ENCODE assay signal across 13 cellular contexts in the genomic region with DNA sequence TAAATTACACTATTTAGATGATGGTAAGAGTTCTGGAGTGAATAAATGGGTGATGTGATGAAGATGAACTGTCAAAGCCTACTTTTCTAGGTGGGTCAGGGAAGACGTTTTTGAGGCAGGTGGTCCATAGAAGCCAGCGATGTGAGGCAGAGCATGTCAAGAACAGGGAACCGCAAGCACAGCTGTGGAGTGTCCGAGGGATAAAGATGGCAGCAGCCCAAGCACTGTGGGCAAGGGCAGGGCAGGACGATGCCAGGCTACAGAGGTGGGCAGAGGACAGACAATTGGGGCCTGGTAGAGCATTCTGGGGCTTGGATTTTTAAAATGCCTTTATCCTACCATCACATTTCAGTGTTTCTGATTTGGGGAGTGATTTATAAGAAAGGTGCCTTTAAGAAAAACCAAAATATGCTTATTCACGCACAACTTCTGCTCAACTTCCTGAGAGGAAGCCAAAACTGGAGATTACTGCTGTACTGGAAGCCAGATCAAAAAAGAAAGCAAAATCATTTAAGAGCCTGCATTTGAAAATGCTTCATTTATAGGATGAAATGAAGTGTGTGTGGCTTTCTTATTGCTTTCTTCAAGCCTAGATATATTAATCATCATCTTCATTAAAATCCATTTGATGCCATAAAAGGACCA.
DNase-seq lines count a peak whose midpoint lies in the region; ATAC-seq and TF ChIP-seq lines count a peak whose summit lies in the region.
"Had no signal": no experiment of that assay in that cellular context is flagged by ENCODE, and none has a peak within 500 bp of the region (broad histone marks: within the 10 kb centered on the region; RNA-seq: fewer than 3 reads in every experiment).

No MANE protein-coding gene starts in this region.

- no peaks in the 10 kb centered on the region for H3K36me3 Mint-ChIP-seq in stimulated activated naive CD8-positive, alpha-beta T cell treated with anti-CD3 and anti-CD28 coated beads, Interleukin-15, Interleukin-2, amounts not matched to agents 100 ng/mL and 50 ng/mL, for 24 hours (ENCODE audit: low read depth)

- peak overlapping the region; percentile 1 for H3K4me3 Mint-ChIP-seq in stimulated activated naive CD8-positive, alpha-beta T cell treated with anti-CD3 and anti-CD28 coated beads, Interleukin-15, Interleukin-2, amounts not matched to agents 100 ng/mL and 50 ng/mL, for 24 hours

- no peaks in the 10 kb centered on the region for H3K4me1 ChIP-seq in upper lobe of right lung
- H3K4me1 ChIP-seq: foreskin keratinocyte had no signal

- peaks cover 8% of the 10 kb centered on the region for H3K27me3 Mint-ChIP-seq in stimulated activated naive CD8-positive, alpha-beta T cell treated with anti-CD3 and anti-CD28 coated beads, Interleukin-15, Interleukin-2, amounts not matched to agents 100 ng/mL and 50 ng/mL, for 24 hours

- intact Hi-C loops in upper lobe of right lung (cut with DNase I): no loop called here

- TF ChIP-seq CTCF in fibroblast of pulmonary artery (IDR thresholded peaks at IDR 0.05; ENCODE audit: low read length, missing control alignments) (no peak), upper lobe of right lung (IDR thresholded peaks at IDR 0.05) (no peak)

- no peak overlapping the region for H3K27ac ChIP-seq in SK-N-MC
- H3K27ac ChIP-seq in upper lobe of right lung: no peak overlapping the region
- H3K27ac ChIP-seq: C4-2B, cardiac muscle cell, foreskin keratinocyte had no signal

- no peaks in the 10 kb centered on the region for H3K27me3 ChIP-seq in upper lobe of right lung
- H3K27me3 ChIP-seq: cardiac muscle cell, foreskin keratinocyte had no signal

- H3K4me3 ChIP-seq in SK-N-MC: peak overlapping the region; percentile 29; the same call in 1 of the 2 replicates
- peak overlapping the region; percentile 32 for H3K4me3 ChIP-seq in fibroblast of pulmonary artery (replicated peaks; ENCODE audit: low read depth, low read length)
- H3K4me3 ChIP-seq in upper lobe of right lung: peak overlapping the region; percentile 29
- H3K4me3 ChIP-seq: cardiac muscle cell, K562 had no signal

- DNase-seq in stimulated activated naive CD8-positive, alpha-beta T cell treated with anti-CD3 and anti-CD28 coated beads, Interleukin-15, Interleukin-2, amounts not matched to agents 100 U/mL and 50 U/mL, for 24 hours: no peak
- DNase-seq in SK-N-MC (ENCODE audit: low read depth, low spot score) (no peak), fibroblast of pulmonary artery (ENCODE audit: low read depth) (peak; percentile 48), upper lobe of right lung (no peak), D341Med (ENCODE audit: low spot score) (no peak)
- DNase-seq in activated effector memory CD4-positive, alpha-beta T cell treated with Interleukin-2 at 50 U/mL for 16 hours: no peak
- DNase-seq: kidney glomerular epithelial cell had no signal

- ATAC-seq in stimulated activated naive CD8-positive, alpha-beta T cell treated with anti-CD3 and anti-CD28 coated beads, Interleukin-15, Interleukin-2, amounts not matched to agents 100 U/mL and 50 U/mL, for 24 hours: no peak
- ATAC-seq in upper lobe of right lung (no peak), GM21367 (IDR thresholded peaks at IDR 0.05; ENCODE audit: unreplicated experiment) (no peak)
- ATAC-seq: foreskin keratinocyte, K562 had no signal

- H3K9me3 ChIP-seq in SK-N-MC (ENCODE audit: low read depth, low read length) (no peaks in the 10 kb centered on the region), upper lobe of right lung (no peaks in the 10 kb centered on the region)

- peaks cover 4% of the 10 kb centered on the region for H3K4me1 Mint-ChIP-seq in stimulated activated naive CD8-positive, alpha-beta T cell treated with anti-CD3 and anti-CD28 coated beads, Interleukin-15, Interleukin-2, amounts not matched to agents 100 ng/mL and 50 ng/mL, for 24 hours (ENCODE audit: low read depth)

- no peak overlapping the region for H3K27ac Mint-ChIP-seq in stimulated activated naive CD8-positive, alpha-beta T cell treated with anti-CD3 and anti-CD28 coated beads, Interleukin-15, Interleukin-2, amounts not matched to agents 100 ng/mL and 50 ng/mL, for 24 hours

- no peak overlapping the region for H3K9ac ChIP-seq in SK-N-MC (ENCODE audit: insufficient read length)

- H3K36me3 ChIP-seq in SK-N-MC (ENCODE audit: insufficient read depth, low read length): no peaks in the 10 kb centered on the region
- H3K36me3 ChIP-seq in upper lobe of right lung: no peaks in the 10 kb centered on the region
- H3K36me3 ChIP-seq: cardiac muscle cell had no signal

- no peaks in the 10 kb centered on the region for H3K9me3 Mint-ChIP-seq in stimulated activated naive CD8-positive, alpha-beta T cell treated with anti-CD3 and anti-CD28 coated beads, Interleukin-15, Interleukin-2, amounts not matched to agents 100 ng/mL and 50 ng/mL, for 24 hours
